Comparison of ENCODE assay signal across 8 cellular contexts in genomic region chrX:84187501-84188319, GRCh38. TPM values are rescaled to one million over a fixed set of nuclear protein-coding genes. Genes with fewer than 3 reads are reported as not detected.
A peak's percentile ranks its signal among the peaks of the same experiment; 100 is the strongest.
DNase-seq lines count a peak whose midpoint lies in the region; ATAC-seq, FAIRE-seq and TF ChIP-seq lines count a peak whose summit lies in the region.

TSS of gene RPS6KA6 (minus strand) at chrX:84188199. CDS start at chrX:84187899, 300 bp downstream.

- intact Hi-C loops in head of caudate nucleus (cut with DNase I) (no loop called here), pancreas (cut with DNase I) (loop anchor here in 1 of 3 donors (10.0 kb wide), 1 partner anchor 143 kb away; no protein-coding TSS in a partner anchor)

- H3K9me3 ChIP-seq in AG04450 (ENCODE audit: control insufficient read depth, insufficient read depth, low read length) (no peaks in the 10 kb centered on the region), pancreas (no peaks in the 10 kb centered on the region)

- FAIRE-seq in pancreas (lab: Jason Lieb, UNC), result no peak

- CTCF ChIA-PET in AG04450 (lab: Charles Lee), result interaction anchor here (1.8 kb wide), 1 partner anchor 142 kb away, joined by 13 read pairs; no protein-coding TSS in a partner anchor

- 1 to 30% methylated on average over 46 to 83 of the region's 83 CpGs for WGBS in pancreas, 2 donors

- H3K9me3 Mint-ChIP-seq in activated T-cell treated with anti-CD3 and anti-CD28 coated beads, Interleukin-2, amount 50 U/mL, for 4 hours, result peaks cover 4% of the 10 kb centered on the region

- no peaks in the 10 kb centered on the region for H3K36me3 ChIP-seq in pancreas

- H3K4me1 Mint-ChIP-seq in activated T-cell treated with anti-CD3 and anti-CD28 coated beads, Interleukin-2, amount 50 U/mL, for 4 hours (ENCODE audit: low read depth), result no peaks in the 10 kb centered on the region

- DNase-seq in AG04450 (ENCODE audit: low read depth, low spot score) (no peak), HT-29 (ENCODE audit: low spot score) (peak; percentile 9), head of caudate nucleus (peak; percentile 1 to 61 (median 38)), pancreas (peak; percentile 9 to 68 (median 26)), OCI-M1 (lab: John Stamatoyannopoulos, UW) (no peak)
- DNase-seq in activated T-cell treated with anti-CD3 and anti-CD28 coated beads, Interleukin-2, amount 50 U/mL, for 4 hours, result peak; percentile 10

- H3K4me1 ChIP-seq in pancreas, result no peaks in the 10 kb centered on the region

- no peaks in the 10 kb centered on the region for H3K27me3 ChIP-seq in AG04450 (ENCODE audit: control insufficient read depth, insufficient read depth, low read length)
- H3K27me3 ChIP-seq in pancreas, result peaks cover 0 to 7% (median 4%) of the 10 kb centered on the region in 4 donors

- peak within 1 kb of the TSS; percentile 48 for H3K4me3 Mint-ChIP-seq in activated T-cell treated with anti-CD3 and anti-CD28 coated beads, Interleukin-2, amount 50 U/mL, for 4 hours

- H3K36me3 Mint-ChIP-seq in activated T-cell treated with anti-CD3 and anti-CD28 coated beads, Interleukin-2, amount 50 U/mL, for 4 hours (ENCODE audit: insufficient read depth), result no peaks in the 10 kb centered on the region

- TF ChIP-seq CTCF in AG04450 (IDR thresholded peaks at IDR 0.05; ENCODE audit: low read depth, low read length) (no peak), pancreas (IDR thresholded peaks at IDR 0.05) (no peak)

- ATAC-seq in GM18511 (IDR thresholded peaks at IDR 0.05; ENCODE audit: unreplicated experiment) (peak; percentile 65), pancreas (peak; percentile 66 to 76 (median 74)), GM21576 (IDR thresholded peaks at IDR 0.05; ENCODE audit: unreplicated experiment) (no peak)
- ATAC-seq in activated T-cell treated with anti-CD3 and anti-CD28 coated beads, Interleukin-2, amount 50 U/mL, for 4 hours, result peak; percentile 27 to 65

- H3K27me3 Mint-ChIP-seq in activated T-cell treated with anti-CD3 and anti-CD28 coated beads, Interleukin-2, amount 50 U/mL, for 4 hours (ENCODE audit: low read depth), result peaks cover 15% of the 10 kb centered on the region

- H3K4me3 ChIP-seq in AG04450 (ENCODE audit: low read depth, low read length) (peak within 1 kb of the TSS; percentile 64), pancreas (peak within 1 kb of the TSS; percentile 23 to 50 (median 38))

- POLR2A ChIA-PET in AG04450 (lab: Yijun Ruan, JAX), result no interaction called here

- H3K27ac ChIP-seq in AG04450 (ENCODE audit: low read depth, low read length) (peak within 1 kb of the TSS; percentile 39), pancreas (peak within 1 kb of the TSS in 1 of 4 donors; percentile 39)

RNA-seq across cellular contexts. Expression of gene RPS6KA6, which starts in this region (rescaled TPM):
- polyA plus RNA-seq in AG04450 (2011; rRNA removed), result 2.3 and 3.3 TPM in 2 replicates
- 1.6 and 4.2 TPM in 2 replicates for polyA minus RNA-seq in AG04450 (2011; rRNA and poly(A)+ RNA removed)
- total RNA-seq in HT-29 (2014; rRNA removed; shearing (Covaris generic)), result 0.61 and 2.5 TPM in 2 replicates
- total RNA-seq in activated T-cell treated with anti-CD3 and anti-CD28 coated beads, Interleukin-2, amount 50 U/mL, for 4 hours, result under 1 TPM; 0.13 to 0.33 (median 0.16) TPM
- 1 to 10 TPM in 3 of 6 donors, under 1 TPM in 3; 0.74 to 3.5 (median 1.1) TPM for total RNA-seq in pancreas
- polyA plus RNA-seq in pancreas, result 1 to 10 TPM in 1 of 2 donors, under 1 TPM in 1; 0.46 to 1.9 TPM

Comparison
In these comparisons a context has a peak if more than half of its experiments do, and no peak if none do; other contexts are left out.
1. Peak in DNase-seq and ATAC-seq in activated T-cell treated with anti-CD3 and anti-CD28 coated beads, Interleukin-2, amount 50 U/mL, for 4 hours; RNA of the gene not detected or under 1 TPM.
2. DNase-seq: peak in HT-29 (single experiment), head of caudate nucleus (42 of 42) and pancreas (6 of 6); none in AG04450 (single experiment) and OCI-M1 (single experiment).